Comparison of ENCODE assay signal across 9 cellular contexts in the genomic region with DNA sequence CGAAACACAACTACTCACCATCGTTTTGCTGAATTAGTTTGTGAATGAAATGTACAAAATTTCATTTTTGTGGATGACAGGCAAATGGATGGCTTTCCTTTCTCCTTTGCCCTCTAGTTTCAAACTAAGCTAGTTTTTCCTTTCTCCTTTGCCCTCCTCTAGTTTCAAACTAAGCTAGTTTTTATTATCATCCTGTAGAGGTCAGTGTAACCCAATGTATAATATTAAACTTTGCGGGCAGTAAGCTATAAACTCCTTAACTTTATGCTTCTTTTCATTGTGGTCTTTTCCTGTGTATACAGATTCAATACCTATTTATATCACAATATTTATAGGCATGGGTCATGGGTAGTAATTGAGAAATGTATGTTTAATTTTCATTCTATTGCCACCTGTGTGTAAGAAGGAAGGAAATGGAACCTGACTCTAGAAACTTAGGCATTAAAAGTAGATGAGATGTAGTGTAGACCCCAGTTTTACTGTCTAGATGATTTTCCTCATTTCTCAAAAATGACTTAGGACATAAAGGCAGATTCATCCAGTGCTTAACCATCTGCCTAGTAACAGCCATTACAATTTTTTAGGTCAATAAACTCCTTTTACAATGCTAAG. TPM values are rescaled to one million over a fixed set of nuclear protein-coding genes. Genes with fewer than 3 reads are reported as not detected.
DNase-seq lines count a peak whose midpoint lies in the region; TF ChIP-seq lines count a peak whose summit lies in the region.
"Had no signal": no experiment of that assay in that cellular context is flagged by ENCODE, and none has a peak within 500 bp of the region (broad histone marks: within the 10 kb centered on the region; RNA-seq: fewer than 3 reads in every experiment).

No MANE protein-coding gene starts in this region.

- H3K9me3 ChIP-seq in adrenal gland (replicated peaks in 1 of 3), result no peaks in the 10 kb centered on the region
- H3K9me3 ChIP-seq: neutrophil had no signal

- WGBS in adrenal gland, 4 donors, result 15 to 18% (median 16%) methylated on average over 3 of the region's 3 CpGs

- H3K27me3 ChIP-seq in adrenal gland (no peaks in the 10 kb centered on the region), kidney epithelial cell (ENCODE audit: control insufficient read depth, insufficient read depth, low read length) (no peaks in the 10 kb centered on the region)

- H3K36me3 ChIP-seq in adrenal gland (replicated peaks in 1 of 2) (no peaks in the 10 kb centered on the region), kidney epithelial cell (ENCODE audit: control insufficient read depth, insufficient read depth, low read length) (no peaks in the 10 kb centered on the region)
- H3K36me3 ChIP-seq: neutrophil had no signal

- H3K27ac ChIP-seq in adrenal gland, result no peak overlapping the region
- H3K27ac ChIP-seq: neutrophil had no signal

- DNase-seq in GM04503 (ENCODE audit: low read depth), result peak; percentile 2
- DNase-seq in NAMALWA (ENCODE audit: low spot score), result peak; percentile 67
- no peak for DNase-seq in adrenal gland
- DNase-seq in kidney epithelial cell (ENCODE audit: low read depth), result no peak
- DNase-seq in middle frontal gyrus (ENCODE audit: extremely low spot score, low spot score), result no peak
- no peak for DNase-seq in stimulated activated CD4-positive, alpha-beta T cell treated with anti-CD3 and anti-CD28 coated beads, Interleukin-4, amount 100 ng/mL, for 4 hours
- DNase-seq in GM19240 (ENCODE audit: insufficient read length, low spot score), result no peak
- DNase-seq in posterior vena cava (ENCODE audit: low spot score), result no peak

- TF ChIP-seq POLR2A in adrenal gland (IDR thresholded peaks at IDR 0.05), result no peak

- peak; percentile 11 to 57 (median 39) for TF ChIP-seq CTCF in adrenal gland (IDR thresholded peaks at IDR 0.05)
- peak; percentile 38 for TF ChIP-seq CTCF in kidney epithelial cell (IDR thresholded peaks at IDR 0.05; ENCODE audit: insufficient read depth, low read length, poor library complexity, severe bottlenecking)

- no peaks in the 10 kb centered on the region for H3K4me1 ChIP-seq in adrenal gland (replicated peaks in 1 of 2)

- H3K4me3 ChIP-seq in adrenal gland (no peak overlapping the region), kidney epithelial cell (ENCODE audit: low read depth, low read length) (no peak overlapping the region)

- intact Hi-C loops in adrenal gland (cut with DNase I) (no loop called here), posterior vena cava (cut with DNase I) (no loop called here)

RNA-seq across cellular contexts. Expression of gene MAP3K19, which starts 58.1 kb away (rescaled TPM):
- total RNA-seq in adrenal gland (not detected), kidney epithelial cell (not detected in 2 replicates), posterior vena cava (not detected)
- polyA plus RNA-seq in adrenal gland, result not detected

Comparison
In these comparisons a context has a peak if more than half of its experiments do, and no peak if none do; other contexts are left out.
1. DNase-seq: peak in GM04503 (single experiment) and NAMALWA (single experiment); none in adrenal gland (0 of 7), kidney epithelial cell (single experiment), middle frontal gyrus (single experiment), stimulated activated CD4-positive, alpha-beta T cell treated with anti-CD3 and anti-CD28 coated beads, Interleukin-4, amount 100 ng/mL, for 4 hours (0 of 2), GM19240 (single experiment) and posterior vena cava (single experiment).